Comparison of ENCODE assay signal across 20 cellular contexts in genomic region chr12:92550661-92551060, GRCh38.
A peak's percentile ranks its signal among the peaks of the same experiment; 100 is the strongest.
DNase-seq lines count a peak whose midpoint lies in the region; ATAC-seq, FAIRE-seq and TF ChIP-seq lines count a peak whose summit lies in the region.
"Had no signal": no experiment of that assay in that cellular context is flagged by ENCODE, and none has a peak within 500 bp of the region (broad histone marks: within the 10 kb centered on the region; RNA-seq: fewer than 3 reads in every experiment).

No MANE protein-coding gene starts in this region.

- H3K36me3 ChIP-seq in K562 (ENCODE audit: control insufficient read depth, insufficient read depth, low read length) = no peaks in the 10 kb centered on the region
- no peaks in the 10 kb centered on the region for H3K36me3 ChIP-seq in hepatocyte (replicated peaks; ENCODE audit: insufficient read depth, low read depth)

- in situ Hi-C loops in K562 (cut with MboI) = loop anchor here (25.0 kb wide), 1 partner anchor 738 kb away; no protein-coding TSS in a partner anchor

- TF ChIP-seq EP300 in K562 (IDR thresholded peaks at IDR 0.05; ENCODE audit: low read length) = no peak

- H3K36me3 Mint-ChIP-seq in activated naive CD4-positive, alpha-beta T cell treated with anti-CD3 and anti-CD28 coated beads for 36 hours (ENCODE audit: low read depth) = peaks cover 2% of the 10 kb centered on the region

- POLR2A ChIA-PET in K562 (lab: Yijun Ruan, JAX) = interaction anchor here (2.6 kb wide), 1 partner anchor 406 kb away, joined by 9 read pairs; the partner anchor contains the start of gene BTG1

- H3K27me3 ChIP-seq in K562 (ENCODE audit: control insufficient read depth in 2 of 2, insufficient read depth in 2 of 2, low read length in 2 of 2) (no peaks in the 10 kb centered on the region), hepatocyte (no peaks in the 10 kb centered on the region)

- H3K4me2 ChIP-seq in K562 (ENCODE audit: insufficient read depth, low read length) = no peak overlapping the region
- H3K4me2 ChIP-seq in hepatocyte = no peak overlapping the region

- BruUV-seq in K562 (replicated peaks; lab: Mats Ljungman, UMichigan) = no TSS peak

- no peaks in the 10 kb centered on the region for H3K27me3 Mint-ChIP-seq in activated naive CD4-positive, alpha-beta T cell treated with anti-CD3 and anti-CD28 coated beads for 36 hours (ENCODE audit: low read depth)
- H3K27me3 Mint-ChIP-seq: B cell; CD4-positive, alpha-beta T cell; IgD-negative memory B cell had no signal

- no peak for TF ChIP-seq POLR2A in GM12892 (IDR thresholded peaks at IDR 0.05; ENCODE audit: low read depth, low read length)
- TF ChIP-seq POLR2A in K562 (conservative IDR thresholded peaks at IDR 0.05) = no peak

- H3K4me1 Mint-ChIP-seq in activated naive CD4-positive, alpha-beta T cell treated with anti-CD3 and anti-CD28 coated beads for 36 hours (ENCODE audit: low read depth) = peaks cover 25% of the 10 kb centered on the region

- CTCF ChIA-PET in K562 (lab: Yijun Ruan, JAX; ENCODE audit: low intra/inter-chr PET ratio) = no interaction called here
- CTCF ChIA-PET in activated naive CD4-positive, alpha-beta T cell treated with anti-CD3 and anti-CD28 coated beads for 36 hours (lab: Charles Lee) = interaction anchor here (0.6 kb wide), 1 partner anchor 314 kb away, joined by 3 read pairs; no protein-coding TSS in a partner anchor

- no peak for ATAC-seq in K562
- no peak for ATAC-seq in HG02642 (IDR thresholded peaks at IDR 0.05; ENCODE audit: poor library complexity, unreplicated experiment)

- H3K9me2 ChIP-seq in hepatocyte (replicated peaks; ENCODE audit: insufficient read depth) = no peaks in the 10 kb centered on the region

- H3K79me2 ChIP-seq in K562 (ENCODE audit: control insufficient read depth, insufficient read depth, low read length) (no peaks in the 10 kb centered on the region), hepatocyte (no peaks in the 10 kb centered on the region)

- H4K20me1 ChIP-seq in K562 (replicated peaks; ENCODE audit: control insufficient read depth, insufficient read depth, low read length) (no peaks in the 10 kb centered on the region), hepatocyte (ENCODE audit: insufficient read depth, poor library complexity, severe bottlenecking) (no peaks in the 10 kb centered on the region)

- TF ChIP-seq CTCF in K562 (IDR thresholded peaks at IDR 0.05 in 2 of 3, conservative IDR thresholded peaks at IDR 0.05 in 1 of 3; ENCODE audit: insufficient read depth in 2 of 3, low read depth in 1 of 3, low read length in 3 of 3) (no peak), hepatocyte (IDR thresholded peaks at IDR 0.05; ENCODE audit: poor library complexity) (no peak)

- no peak overlapping the region for H3K4me3 Mint-ChIP-seq in activated naive CD4-positive, alpha-beta T cell treated with anti-CD3 and anti-CD28 coated beads for 36 hours
- H3K4me3 Mint-ChIP-seq: B cell; CD4-positive, alpha-beta T cell; IgD-negative memory B cell had no signal

- H3K27ac Mint-ChIP-seq in activated naive CD4-positive, alpha-beta T cell treated with anti-CD3 and anti-CD28 coated beads for 36 hours = no peak overlapping the region
- H3K27ac Mint-ChIP-seq: B cell; CD4-positive, alpha-beta T cell; IgD-negative memory B cell had no signal

- H3K4me3 ChIP-seq in K562 = no peak overlapping the region
- no peak overlapping the region for H3K4me3 ChIP-seq in hepatocyte
- H3K4me3 ChIP-seq: GM23248 had no signal

- peaks cover 3 to 18% of the 10 kb centered on the region in 2 experiments; a peak in 4 of 5 replicates for H3K4me1 ChIP-seq in K562 (replicated peaks in 1 of 2; ENCODE audit: control insufficient read depth in 2 of 2, insufficient read depth in 2 of 2, low read length in 2 of 2)
- H3K4me1 ChIP-seq in hepatocyte (ENCODE audit: insufficient read depth) = peaks cover 38% of the 10 kb centered on the region

- H3K9me3 Mint-ChIP-seq in activated naive CD4-positive, alpha-beta T cell treated with anti-CD3 and anti-CD28 coated beads for 36 hours = peaks cover 7% of the 10 kb centered on the region
- H3K9me3 Mint-ChIP-seq: IgD-negative memory B cell had no signal

- intact Hi-C loops in K562 (cut with micrococcal nuclease) = no loop called here
- intact Hi-C loops in activated naive CD4-positive, alpha-beta T cell treated with anti-CD3 and anti-CD28 coated beads for 36 hours (cut with micrococcal nuclease) = loop anchor here (10.0 kb wide), 1 partner anchor 1234 kb away; no protein-coding TSS in a partner anchor

- H3K9ac ChIP-seq in K562 (ENCODE audit: insufficient read depth in 1 of 2, low read depth in 2 of 2, low read length in 2 of 2) = no peak overlapping the region
- H3K9ac ChIP-seq: GM23248 had no signal

- TF ChIP-seq RAD21 in K562 (CRISPR knock-in tag; conservative IDR thresholded peaks at IDR 0.05 in 1 of 2, IDR thresholded peaks at IDR 0.05 in 1 of 2) = no peak

- H3K9me3 ChIP-seq in K562 (replicated peaks; ENCODE audit: control insufficient read depth, insufficient read depth, low read depth, low read length) (no peaks in the 10 kb centered on the region), hepatocyte (ENCODE audit: low read depth) (no peaks in the 10 kb centered on the region)

- no peaks in the 10 kb centered on the region for H3K9me1 ChIP-seq in K562 (ENCODE audit: control insufficient read depth, insufficient read depth, low read length)

- H2AFZ ChIP-seq in K562 (ENCODE audit: low read depth, low read length) (no peak overlapping the region), hepatocyte (peak overlapping the region; percentile 20)
- H2AFZ ChIP-seq: GM23248 had no signal

- H3K27ac ChIP-seq in K562 (ENCODE audit: extremely low read depth, low read depth, low read length) = no peak overlapping the region
- peak overlapping the region; percentile 76 for H3K27ac ChIP-seq in hepatocyte
- H3K27ac ChIP-seq: GM23248 had no signal

- DNase-seq in ELR (ENCODE audit: low read depth) = peak; percentile 10
- no peak for DNase-seq in GM12892 (ENCODE audit: insufficient read length)
- no peak for DNase-seq in K562 (ENCODE audit: extremely low read depth in 1 of 4, low spot score in 3 of 4)
- no peak for DNase-seq in hepatocyte (ENCODE audit: low spot score)
- DNase-seq in activated naive CD4-positive, alpha-beta T cell treated with anti-CD3 and anti-CD28 coated beads for 36 hours = no peak
- DNase-seq in medulla oblongata (ENCODE audit: extremely low spot score) = no peak
- no peak for DNase-seq in HuH-7.5 (ENCODE audit: low spot score)
- DNase-seq: C1 segment of cervical spinal cord; Calu3; CD4-positive, alpha-beta T cell; DMS 273 treated with DMSO at 0.1 percent for 48 hours; DMS79 treated with DMSO at 0.1 percent for 48 hours; EL; GDM1; GM23248 had no signal

- FAIRE-seq in GM12892 (lab: Jason Lieb, UNC) (peak; percentile 80), K562 (lab: Jason Lieb, UNC) (no peak)
- FAIRE-seq: A204.1, H54 had no signal

TF ChIP-seq in K562, 482 proteins besides CTCF, POLR2A, EP300 and RAD21:
- peak; percentile 10 for TF ChIP-seq PRDM10 (IDR thresholded peaks at IDR 0.05; ENCODE audit: partially characterized antibody)
- no peak for TF ChIP-seq FOXA1 (IDR thresholded peaks at IDR 0.05; ENCODE audit: borderline replicate concordance)
